Comparison of ENCODE assay signal across 8 cellular contexts in the genomic region with DNA sequence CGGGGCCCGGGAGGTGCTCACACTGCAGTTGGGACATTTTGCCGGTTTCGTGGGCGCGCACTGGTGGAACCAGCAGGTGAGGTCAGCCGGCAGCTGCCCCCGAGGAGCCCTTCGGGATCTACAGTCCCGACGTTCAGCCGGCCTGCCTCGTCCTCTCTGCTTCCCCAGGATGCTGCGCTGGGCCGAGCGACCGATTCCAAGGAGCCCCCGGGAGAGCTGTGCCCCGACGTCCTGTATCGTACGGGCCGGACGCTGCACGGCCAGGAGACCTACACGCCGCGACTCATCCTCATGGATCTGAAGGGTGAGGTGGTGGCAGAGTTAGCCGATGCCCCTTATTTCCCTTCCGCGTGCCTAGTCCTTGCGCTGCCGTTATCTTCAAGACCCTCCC. TPM values are rescaled to one million over a fixed set of nuclear protein-coding genes. Genes with fewer than 3 reads are reported as not detected.
DNase-seq lines count a peak whose midpoint lies in the region; ATAC-seq and TF ChIP-seq lines count a peak whose summit lies in the region.
"Not testable (repeated sequence)": the region's sequence is repeated elsewhere in the genome, so short reads cannot be mapped to it uniquely, and the experiment has no call there.

No MANE protein-coding gene starts in this region.

- ATAC-seq in CD4-positive, CD25-positive, alpha-beta regulatory T cell (ENCODE audit: low read depth in 2 of 2): peak; percentile 1 to 5
- ATAC-seq in GM21515 (IDR thresholded peaks at IDR 0.05; ENCODE audit: unreplicated experiment): peak; percentile 22
- ATAC-seq in WTC11: peak; percentile 56
- peak; percentile 55 to 63 for ATAC-seq in right cardiac atrium

- not testable (repeated sequence) for DNase-seq in CD4-positive, CD25-positive, alpha-beta regulatory T cell; WTC11 (ENCODE audit: low spot score); cardiac fibroblast (ENCODE audit: low read depth in 2 of 2); right cardiac atrium; nephron progenitor cell; stomach

- not testable (repeated sequence) for H3K4me1 ChIP-seq in CD4-positive, CD25-positive, alpha-beta regulatory T cell (ENCODE audit: control insufficient read depth, insufficient read depth, low read length, poor library complexity, severe bottlenecking); HUES48 (ENCODE audit: control insufficient read depth, insufficient read depth, low read length); right cardiac atrium (ENCODE audit: control insufficient read depth, insufficient read depth, low read length); stomach

- not testable (repeated sequence) for TF ChIP-seq POLR2A in stomach (IDR thresholded peaks at IDR 0.05)

- POLR2A ChIA-PET in WTC11 (lab: Charles Lee): not testable (repeated sequence)

- WGBS in right cardiac atrium: 0% methylated on average over 4 of the region's 33 CpGs
- 0% methylated on average over 1 to 4 of the region's 33 CpGs; no CpG with 5 or more reads in 2 of the 5 donors for WGBS in stomach, 5 donors

- TF ChIP-seq EP300 in stomach (IDR thresholded peaks at IDR 0.05): not testable (repeated sequence)

- not testable (repeated sequence) for TF ChIP-seq CTCF in WTC11 (IDR thresholded peaks at IDR 0.05); cardiac fibroblast (IDR thresholded peaks at IDR 0.05; ENCODE audit: low read depth, low read length); nephron progenitor cell (IDR thresholded peaks at IDR 0.05); stomach (IDR thresholded peaks at IDR 0.05)

- not testable (repeated sequence) for H3K9me3 ChIP-seq in CD4-positive, CD25-positive, alpha-beta regulatory T cell (ENCODE audit: control insufficient read depth in 2 of 2, low read length in 2 of 2); HUES48 (ENCODE audit: control insufficient read depth, insufficient read depth, low read length); right cardiac atrium (ENCODE audit: control insufficient read depth, low read length); stomach

- peaks cover 10% of the 10 kb centered on the region for H3K27me3 Mint-ChIP-seq in CD4-positive, CD25-positive, alpha-beta regulatory T cell
- H3K27me3 Mint-ChIP-seq in WTC11 (ENCODE audit: low read depth); nephron progenitor cell (ENCODE audit: low read depth, poor library complexity): not testable (repeated sequence)

- H3K27me3 ChIP-seq in CD4-positive, CD25-positive, alpha-beta regulatory T cell (ENCODE audit: control insufficient read depth, insufficient read depth, low read length); HUES48 (ENCODE audit: control insufficient read depth, insufficient read depth, low read length); right cardiac atrium (ENCODE audit: control insufficient read depth, insufficient read depth); stomach: not testable (repeated sequence)

- peaks cover 0 to 14% (median 9%) of the 10 kb centered on the region in 4 donors for H3K4me1 Mint-ChIP-seq in CD4-positive, CD25-positive, alpha-beta regulatory T cell
- H3K4me1 Mint-ChIP-seq in WTC11, nephron progenitor cell: not testable (repeated sequence)

- not testable (repeated sequence) for H3K4me3 ChIP-seq in CD4-positive, CD25-positive, alpha-beta regulatory T cell (ENCODE audit: low read depth, low read length); right cardiac atrium (ENCODE audit: low read length)
- H3K4me3 ChIP-seq in HUES48 (ENCODE audit: low read depth, low read length) (peak overlapping the region; percentile 73), cardiac fibroblast (replicated peaks in 1 of 2; ENCODE audit: low read depth in 2 of 2, low read length in 2 of 2) (peak overlapping the region; percentile 38 to 64), stomach (peak overlapping the region; percentile 51 to 76 (median 56))

- H3K36me3 Mint-ChIP-seq in CD4-positive, CD25-positive, alpha-beta regulatory T cell: peaks cover 11% of the 10 kb centered on the region
- peaks cover 18% of the 10 kb centered on the region for H3K36me3 Mint-ChIP-seq in WTC11
- H3K36me3 Mint-ChIP-seq in nephron progenitor cell (ENCODE audit: low read depth): peaks cover 14% of the 10 kb centered on the region

- not testable (repeated sequence) for H3K36me3 ChIP-seq in CD4-positive, CD25-positive, alpha-beta regulatory T cell (ENCODE audit: control insufficient read depth, insufficient read depth, low read length)
- H3K36me3 ChIP-seq in HUES48 (ENCODE audit: control insufficient read depth, insufficient read depth, low read length) (peaks cover 18% of the 10 kb centered on the region), stomach (peaks cover 7 to 24% (median 22%) of the 10 kb centered on the region in 4 donors)

- intact Hi-C loops in right cardiac atrium (cut with DNase I); stomach (cut with DNase I; ENCODE audit: low total_unique reads): not testable (repeated sequence)

- not testable (repeated sequence) for H3K27ac ChIP-seq in CD4-positive, CD25-positive, alpha-beta regulatory T cell (ENCODE audit: insufficient read depth, low read length, poor library complexity, severe bottlenecking); HUES48 (ENCODE audit: low read depth, low read length); right cardiac atrium (ENCODE audit: low read length)
- peak overlapping the region in 2 of 5 donors; percentile 79 to 80 for H3K27ac ChIP-seq in stomach

- CTCF ChIA-PET in WTC11 (lab: Charles Lee): interaction anchor here (0.5 to 0.6 kb wide), 2 partner anchors 9 to 169 kb away, joined by 4 to 5 read pairs; no protein-coding TSS in a partner anchor

- not testable (repeated sequence) for H3K9ac ChIP-seq in HUES48 (ENCODE audit: low read depth, low read length)

- H3K9me3 Mint-ChIP-seq in CD4-positive, CD25-positive, alpha-beta regulatory T cell; WTC11; nephron progenitor cell: not testable (repeated sequence)

- H3K27ac Mint-ChIP-seq in CD4-positive, CD25-positive, alpha-beta regulatory T cell: peak overlapping the region in 1 of 3 donors; percentile 94
- H3K27ac Mint-ChIP-seq in WTC11, nephron progenitor cell: not testable (repeated sequence)

- peak overlapping the region; percentile 96 to 100 (median 98) for H3K4me3 Mint-ChIP-seq in CD4-positive, CD25-positive, alpha-beta regulatory T cell
- H3K4me3 Mint-ChIP-seq in WTC11 (peak overlapping the region; percentile 86; the same call in 1 of the 2 replicates), nephron progenitor cell (peak overlapping the region; percentile 89)

RNA-seq across cellular contexts. Expression of gene MSTO1, which starts 0.2 kb away (rescaled TPM):
- 46.0 TPM for total RNA-seq in CD4-positive, CD25-positive, alpha-beta regulatory T cell
- 10 to 100 TPM in 3 of 4 donors, 1 to 10 TPM in 1; 7.0 to 13.7 (median 11.6) TPM for polyA plus RNA-seq in CD4-positive, CD25-positive, alpha-beta regulatory T cell
- total RNA-seq in WTC11 (2021) (44.6 to 61.7 TPM (median 46.3 TPM) in 3 replicates), right cardiac atrium (10 to 100 TPM; 13.5 to 28.2 (median 16.8) TPM), stomach (10 to 100 TPM in 3 of 5 donors, 1 to 10 TPM in 2; 2.3 to 31.0 (median 24.9) TPM)
- polyA plus RNA-seq in right cardiac atrium (11.5 TPM), stomach (10 to 100 TPM; 12.8 to 17.4 (median 14.8) TPM)

RNA-seq across cellular contexts. Expression of gene ASH1L, which starts 47.6 kb away (rescaled TPM):
- 97.8 TPM for total RNA-seq in CD4-positive, CD25-positive, alpha-beta regulatory T cell
- polyA plus RNA-seq in CD4-positive, CD25-positive, alpha-beta regulatory T cell: 10 to 100 TPM; 14.1 to 16.8 (median 15.1) TPM
- total RNA-seq in WTC11 (2021) (26.6 to 29.3 TPM (median 27.0 TPM) in 3 replicates), right cardiac atrium (10 to 100 TPM; 47.8 to 57.7 (median 50.4) TPM), stomach (10 to 100 TPM; 21.1 to 69.4 (median 53.1) TPM)
- polyA plus RNA-seq in right cardiac atrium (11.3 TPM), stomach (1 to 10 TPM; 3.0 to 5.4 (median 5.3) TPM)

Comparison
In these comparisons a context has a peak if more than half of its experiments do, and no peak if none do; other contexts are left out.
1. ATAC-seq: peak in every context shown above with its lines; median percentile 59 in right cardiac atrium; 56 in WTC11; 22 in GM21515; 3 in CD4-positive, CD25-positive, alpha-beta regulatory T cell.